In genomic region chr11:62012451-62013265, GRCh38 we compare ENCODE assay signal across 14 cellular contexts. TPM values are rescaled to one million over a fixed set of nuclear protein-coding genes. Genes with fewer than 3 reads are reported as not detected.
A peak's percentile ranks its signal among the peaks of the same experiment; 100 is the strongest.
DNase-seq lines count a peak whose midpoint lies in the region; ATAC-seq, FAIRE-seq and TF ChIP-seq lines count a peak whose summit lies in the region.
"Had no signal": no experiment of that assay in that cellular context is flagged by ENCODE, and none has a peak within 500 bp of the region (broad histone marks: within the 10 kb centered on the region; RNA-seq: fewer than 3 reads in every experiment).

No MANE protein-coding gene starts in this region.

- no peaks in the 10 kb centered on the region for H3K36me3 Mint-ChIP-seq in CD8-positive, alpha-beta memory T cell
- no peaks in the 10 kb centered on the region for H3K36me3 Mint-ChIP-seq in nephron (ENCODE audit: low read depth)
- H3K36me3 Mint-ChIP-seq: activated naive CD8-positive, alpha-beta T cell treated with anti-CD3 and anti-CD28 coated beads for 36 hours had no signal

- POLR2A ChIA-PET in CD8-positive, alpha-beta memory T cell (lab: Charles Lee), result no interaction called here
- POLR2A ChIA-PET in HEK293T (lab: Yijun Ruan, JAX), result no interaction called here

- H3K27me3 ChIP-seq in CD8-positive, alpha-beta memory T cell (ENCODE audit: insufficient read depth, low read length, poor library complexity, severe bottlenecking), result no peaks in the 10 kb centered on the region
- H3K27me3 ChIP-seq in NT2/D1 (ENCODE audit: insufficient read depth, insufficient read length), result no peaks in the 10 kb centered on the region

- FAIRE-seq in D721Med (lab: Jason Lieb, UNC), result no peak

- H3K27ac Mint-ChIP-seq in CD8-positive, alpha-beta memory T cell, result peak overlapping the region in 2 of 8 donors; percentile 3 to 36
- peak overlapping the region in 2 of 3 experiments; percentile 66 to 67 for H3K27ac Mint-ChIP-seq in nephron
- H3K27ac Mint-ChIP-seq: activated naive CD8-positive, alpha-beta T cell treated with anti-CD3 and anti-CD28 coated beads for 36 hours; endodermal cell; stimulated activated naive CD8-positive, alpha-beta T cell treated with anti-CD3 and anti-CD28 coated beads, Interleukin-15, Interleukin-2, amounts not matched to agents 100 ng/mL and 50 ng/mL, for 24 hours had no signal

- no peaks in the 10 kb centered on the region for H3K9me3 ChIP-seq in CD8-positive, alpha-beta memory T cell (ENCODE audit: low read length)
- peaks cover 5% of the 10 kb centered on the region; the same call in 1 of the 2 replicates for H3K9me3 ChIP-seq in NT2/D1 (ENCODE audit: insufficient read depth, low read length)

- no peak for TF ChIP-seq CTCF in epithelial cell of esophagus (IDR thresholded peaks at IDR 0.05; ENCODE audit: insufficient read depth, low read depth, low read length, missing control alignments)
- TF ChIP-seq CTCF in nephron (IDR thresholded peaks at IDR 0.05; ENCODE audit: unreplicated experiment in 3 of 3), result no peak
- no peak for TF ChIP-seq CTCF in D721Med (IDR thresholded peaks at IDR 0.05; ENCODE audit: insufficient read depth, missing control alignments)

- H3K9ac ChIP-seq in NT2/D1 (ENCODE audit: insufficient read length, low read depth), result peak overlapping the region; percentile 1

- CTCF ChIA-PET in CD8-positive, alpha-beta memory T cell (lab: Charles Lee), result interaction anchor here (1.7 kb wide), 1 partner anchor 69 kb away, joined by 6 read pairs; no protein-coding TSS in a partner anchor
- CTCF ChIA-PET in HEK293T (lab: Yijun Ruan, JAX), result no interaction called here

- no peak overlapping the region for H3K4me3 ChIP-seq in CD8-positive, alpha-beta memory T cell (ENCODE audit: low read length)
- H3K4me3 ChIP-seq in NT2/D1 (ENCODE audit: insufficient read length, low read depth) (no peak overlapping the region), epithelial cell of esophagus (ENCODE audit: low read length) (no peak overlapping the region)

- H3K36me3 ChIP-seq in CD8-positive, alpha-beta memory T cell (ENCODE audit: insufficient read depth, low read length), result no peaks in the 10 kb centered on the region
- H3K36me3 ChIP-seq in NT2/D1 (ENCODE audit: insufficient read depth, insufficient read length, low read length), result no peaks in the 10 kb centered on the region

- no peaks in the 10 kb centered on the region for H3K4me1 ChIP-seq in CD8-positive, alpha-beta memory T cell (ENCODE audit: insufficient read depth, low read length)
- H3K4me1 ChIP-seq in NT2/D1 (ENCODE audit: insufficient read depth, insufficient read length), result peaks cover 5% of the 10 kb centered on the region

- H3K9me3 Mint-ChIP-seq in CD8-positive, alpha-beta memory T cell, result no peaks in the 10 kb centered on the region
- H3K9me3 Mint-ChIP-seq in nephron, result no peaks in the 10 kb centered on the region
- H3K9me3 Mint-ChIP-seq: activated naive CD8-positive, alpha-beta T cell treated with anti-CD3 and anti-CD28 coated beads for 36 hours; stimulated activated naive CD8-positive, alpha-beta T cell treated with anti-CD3 and anti-CD28 coated beads, Interleukin-15, Interleukin-2, amounts not matched to agents 100 ng/mL and 50 ng/mL, for 24 hours had no signal

- H3K27ac ChIP-seq in CD8-positive, alpha-beta memory T cell (ENCODE audit: low read depth, low read length), result peak overlapping the region; percentile 47

- intact Hi-C loops in sciatic nerve (cut with DNase I), result no loop called here

- ATAC-seq in sciatic nerve (no peak), GM21717 (IDR thresholded peaks at IDR 0.05; ENCODE audit: unreplicated experiment) (no peak)

- no peak overlapping the region for H3K4me3 Mint-ChIP-seq in CD8-positive, alpha-beta memory T cell
- H3K4me3 Mint-ChIP-seq in nephron, result no peak overlapping the region
- H3K4me3 Mint-ChIP-seq: activated naive CD8-positive, alpha-beta T cell treated with anti-CD3 and anti-CD28 coated beads for 36 hours; endodermal cell; stimulated activated naive CD8-positive, alpha-beta T cell treated with anti-CD3 and anti-CD28 coated beads, Interleukin-15, Interleukin-2, amounts not matched to agents 100 ng/mL and 50 ng/mL, for 24 hours had no signal

- no peak for DNase-seq in CD8-positive, alpha-beta memory T cell
- DNase-seq in NT2/D1 (ENCODE audit: low read depth, low spot score), result no peak
- DNase-seq in epithelial cell of esophagus (ENCODE audit: low read depth), result peak; percentile 64
- no peak for DNase-seq in D721Med (ENCODE audit: insufficient read length, low spot score)
- no peak for DNase-seq in HEK293T (ENCODE audit: extremely low spot score)
- DNase-seq in sciatic nerve (ENCODE audit: low spot score), result no peak
- DNase-seq: activated CD4-positive, alpha-beta T cell treated with anti-CD3 and anti-CD28 coated beads, Interleukin-2, amount 50 U/mL, for 48 hours; activated naive CD8-positive, alpha-beta T cell treated with anti-CD3 and anti-CD28 coated beads for 36 hours; DMS79; endodermal cell; NCI-H526 had no signal

- peaks cover 2 to 7% of the 10 kb centered on the region in 2 donors for H3K27me3 Mint-ChIP-seq in CD8-positive, alpha-beta memory T cell
- H3K27me3 Mint-ChIP-seq in nephron (ENCODE audit: low read depth), result peaks cover 12% of the 10 kb centered on the region
- H3K27me3 Mint-ChIP-seq: activated naive CD8-positive, alpha-beta T cell treated with anti-CD3 and anti-CD28 coated beads for 36 hours had no signal

- peaks cover 0 to 2% (median 0%) of the 10 kb centered on the region in 3 donors for H3K4me1 Mint-ChIP-seq in CD8-positive, alpha-beta memory T cell
- peaks cover 12% of the 10 kb centered on the region for H3K4me1 Mint-ChIP-seq in nephron
- H3K4me1 Mint-ChIP-seq: activated naive CD8-positive, alpha-beta T cell treated with anti-CD3 and anti-CD28 coated beads for 36 hours; endodermal cell had no signal

TF ChIP-seq in HEK293T, 16 proteins besides CTCF, POLR2A, EP300 and RAD21:
- no peak for TF ChIP-seq ELF4 (IDR thresholded peaks at IDR 0.05)
- no peak for TF ChIP-seq FOXA1 (IDR thresholded peaks at IDR 0.05)
- no peak for TF ChIP-seq BHLHE40 (IDR thresholded peaks at IDR 0.05; ENCODE audit: borderline replicate concordance)
- TF ChIP-seq TARDBP (IDR thresholded peaks at IDR 0.05), result no peak
- no peak for TF ChIP-seq NFRKB (IDR thresholded peaks at IDR 0.05)
- TF ChIP-seq SP1 (IDR thresholded peaks at IDR 0.05), result no peak
- TF ChIP-seq ZNF384 (IDR thresholded peaks at IDR 0.05), result no peak
- no peak for TF ChIP-seq SUZ12 (IDR thresholded peaks at IDR 0.05)
- no peak for TF ChIP-seq L3MBTL2 (conservative IDR thresholded peaks at IDR 0.05)

RNA-seq across cellular contexts. Expression of gene FTH1, which starts 45.2 kb away (rescaled TPM):
- total RNA-seq in CD8-positive, alpha-beta memory T cell, result 100 to 1,000 TPM; 490 to 506 TPM
- polyA plus RNA-seq in CD8-positive, alpha-beta memory T cell, result 2,741 TPM
- total RNA-seq in sciatic nerve, result 4,297 TPM
